ENCODE assay signal across 8 cellular contexts in genomic region chr3:197791120-197792018, GRCh38. TPM values are rescaled to one million over a fixed set of nuclear protein-coding genes. Genes with fewer than 3 reads are reported as not detected.
DNase-seq lines count a peak whose midpoint lies in the region; ATAC-seq and TF ChIP-seq lines count a peak whose summit lies in the region.

LRCH3 (plus strand) TSS chr3:197791254; CDS start chr3:197791279, 25 bp downstream.

- H3K9me3 Mint-ChIP-seq in activated CD4-positive, alpha-beta T cell treated with anti-CD3 and anti-CD28 coated beads, Interleukin-2, amount 10 ng/mL, durations not matched to agents 24 days and 14 days = no peaks in the 10 kb centered on the region

- H3K27me3 ChIP-seq in colonic mucosa = no peaks in the 10 kb centered on the region
- no peaks in the 10 kb centered on the region for H3K27me3 ChIP-seq in layer of hippocampus (ENCODE audit: control insufficient read depth, insufficient read depth, low read length)

- peak within 1 kb of the TSS; percentile 97 for H3K27ac Mint-ChIP-seq in activated CD4-positive, alpha-beta T cell treated with anti-CD3 and anti-CD28 coated beads, Interleukin-2, amount 10 ng/mL, durations not matched to agents 24 days and 14 days

- intact Hi-C loops in activated CD4-positive, alpha-beta T cell treated with anti-CD3 and anti-CD28 coated beads, Interleukin-2, amount 10 ng/mL, durations not matched to agents 24 days and 14 days (cut with micrococcal nuclease) = loop anchor here (2.0 to 5.0 kb wide), 4 partner anchors 56 to 234 kb away; partner anchors contain the start of gene BDH1
- intact Hi-C loops in colonic mucosa (cut with DNase I) = loop anchor here (10.0 kb wide), 1 partner anchor 53 kb away; no protein-coding TSS in a partner anchor

- peak within 1 kb of the TSS; percentile 88 for H3K4me3 ChIP-seq in colonic mucosa

- peak within 1 kb of the TSS; percentile 89 for H3K27ac ChIP-seq in colonic mucosa
- peak within 1 kb of the TSS; percentile 95 for H3K27ac ChIP-seq in layer of hippocampus (ENCODE audit: low read depth, low read length)

- no peak for TF ChIP-seq CTCF in colonic mucosa (IDR thresholded peaks at IDR 0.05)

- peak within 1 kb of the TSS; percentile 92 for H3K4me3 Mint-ChIP-seq in activated CD4-positive, alpha-beta T cell treated with anti-CD3 and anti-CD28 coated beads, Interleukin-2, amount 10 ng/mL, durations not matched to agents 24 days and 14 days

- H3K4me1 ChIP-seq in colonic mucosa = peaks cover 7% of the 10 kb centered on the region

- no peaks in the 10 kb centered on the region for H3K27me3 Mint-ChIP-seq in activated CD4-positive, alpha-beta T cell treated with anti-CD3 and anti-CD28 coated beads, Interleukin-2, amount 10 ng/mL, durations not matched to agents 24 days and 14 days

- DNase-seq in AML-193 (lab: John Stamatoyannopoulos, UW) = peak; percentile 72 to 82
- peak; percentile 84 for DNase-seq in NCI-H510A treated with DMSO at 0.1 percent for 48 hours (lab: John Stamatoyannopoulos, UW)
- peak; percentile 96 for DNase-seq in activated CD4-positive, alpha-beta T cell treated with anti-CD3 and anti-CD28 coated beads, Interleukin-2, amount 10 ng/mL, durations not matched to agents 24 days and 14 days
- DNase-seq in colonic mucosa = peak; percentile 78
- peak; percentile 67 to 72 (median 71) for DNase-seq in stimulated activated CD4-positive, alpha-beta T cell treated with anti-CD3 and anti-CD28 coated beads, Interleukin-1b, Interleukin-23, amount 100 ng/mL, for 24 hours (ENCODE audit: low read depth in 4 of 4, low spot score in 1 of 4)

- H3K9me3 ChIP-seq in colonic mucosa = no peaks in the 10 kb centered on the region

- H3K36me3 ChIP-seq in colonic mucosa = no peaks in the 10 kb centered on the region

- H3K36me3 Mint-ChIP-seq in activated CD4-positive, alpha-beta T cell treated with anti-CD3 and anti-CD28 coated beads, Interleukin-2, amount 10 ng/mL, durations not matched to agents 24 days and 14 days (ENCODE audit: low read depth) = peaks cover 5% of the 10 kb centered on the region

- peak within 1 kb of the TSS; percentile 87 to 95 for H3K9ac ChIP-seq in colonic mucosa (ENCODE audit: low read depth in 2 of 2, low read length in 2 of 2)

- ATAC-seq in GM19035 (IDR thresholded peaks at IDR 0.05; ENCODE audit: unreplicated experiment) = peak; percentile 83
- peak; percentile 86 for ATAC-seq in HG03280 (IDR thresholded peaks at IDR 0.05; ENCODE audit: unreplicated experiment)

- H3K4me1 Mint-ChIP-seq in activated CD4-positive, alpha-beta T cell treated with anti-CD3 and anti-CD28 coated beads, Interleukin-2, amount 10 ng/mL, durations not matched to agents 24 days and 14 days = peaks cover 29% of the 10 kb centered on the region

RNA-seq across cellular contexts. Expression of gene LRCH3, which starts in this region (rescaled TPM):
- total RNA-seq in activated CD4-positive, alpha-beta T cell treated with anti-CD3 and anti-CD28 coated beads, Interleukin-2, amount 10 ng/mL, durations not matched to agents 24 days and 14 days = 54.7 and 56.4 TPM in 2 replicates
- 10 to 100 TPM; 33.5 to 34.9 TPM for total RNA-seq in colonic mucosa

Comparison
In these comparisons a context has a peak if more than half of its experiments do, and no peak if none do; other contexts are left out.
1. Peak in every context shown above with its lines: DNase-seq, ATAC-seq, H3K4me3 ChIP-seq and H3K27ac ChIP-seq.